Comparison of ENCODE assay signal across 8 cellular contexts in genomic region chr16:2531696-2532493, GRCh38. TPM values are rescaled to one million over a fixed set of nuclear protein-coding genes. Genes with fewer than 3 reads are reported as not detected.
A peak's percentile ranks its signal among the peaks of the same experiment; 100 is the strongest.
DNase-seq lines count a peak whose midpoint lies in the region; ATAC-seq and TF ChIP-seq lines count a peak whose summit lies in the region.

No MANE protein-coding gene starts in this region.

- TF ChIP-seq CTCF in upper lobe of left lung (IDR thresholded peaks at IDR 0.05): no peak

- ATAC-seq in HG02759 (IDR thresholded peaks at IDR 0.05; ENCODE audit: unreplicated experiment) (peak; percentile 89), upper lobe of left lung (ENCODE audit: low FRiP score in 2 of 2) (peak; percentile 95 to 97)

- DNase-seq in NCI-H1417 (lab: John Stamatoyannopoulos, UW) (peak; percentile 95 to 100 (median 96)), SW 1271 (lab: John Stamatoyannopoulos, UW) (peak; percentile 77 to 86), adipocyte (ENCODE audit: low read depth) (peak; percentile 99), cardiac septum (ENCODE audit: low spot score) (peak; percentile 100), posterior cingulate gyrus (peak; percentile 97 to 100 (median 98)), upper lobe of left lung (peak; percentile 99)

- H3K27me3 ChIP-seq in adipocyte (replicated peaks; ENCODE audit: control insufficient read depth, insufficient read depth, low read length) (no peaks in the 10 kb centered on the region), upper lobe of left lung (no peaks in the 10 kb centered on the region)

- peak overlapping the region; percentile 88 for H3K4me3 ChIP-seq in adipocyte (ENCODE audit: low read length)
- H3K4me3 ChIP-seq in upper lobe of left lung: peak overlapping the region; percentile 70 to 84 (median 74)

- peak in 1 of 4 donors; percentile 46 for TF ChIP-seq EP300 in upper lobe of left lung (IDR thresholded peaks at IDR 0.05)

- H3K9ac ChIP-seq in adipocyte (ENCODE audit: low read length): peak overlapping the region; percentile 91

- H3K9me3 ChIP-seq in adipocyte (ENCODE audit: control insufficient read depth, low read length) (no peaks in the 10 kb centered on the region), upper lobe of left lung (no peaks in the 10 kb centered on the region)

- intact Hi-C loops in cardiac septum (cut with DNase I): loop anchor here (10.0 kb wide), 1 partner anchor 63 kb away; no protein-coding TSS in a partner anchor
- intact Hi-C loops in posterior cingulate gyrus (cut with DNase I): no loop called here

- H3K36me3 ChIP-seq in adipocyte (ENCODE audit: control insufficient read depth, insufficient read depth, low read length, severe bottlenecking) (peaks cover 34% of the 10 kb centered on the region), upper lobe of left lung (peaks cover 7 to 33% (median 28%) of the 10 kb centered on the region in 4 donors)

- TF ChIP-seq POLR2A in GM10847 (IDR thresholded peaks at IDR 0.05; ENCODE audit: extremely low read depth, insufficient read length) (peak; percentile 65), upper lobe of left lung (IDR thresholded peaks at IDR 0.05) (peak in 2 of 4 donors; percentile 41 to 79)

- H3K4me1 ChIP-seq in adipocyte (ENCODE audit: control insufficient read depth, insufficient read depth, low read length): peaks cover 23% of the 10 kb centered on the region
- peaks cover 18 to 48% (median 22%) of the 10 kb centered on the region in 4 donors for H3K4me1 ChIP-seq in upper lobe of left lung

- H3K27ac ChIP-seq in upper lobe of left lung: peak overlapping the region; percentile 95 to 100 (median 98)

- 0 to 1% methylated on average over 18 to 69 of the region's 84 CpGs for WGBS in upper lobe of left lung, 2 donors

RNA-seq across cellular contexts. Expression of gene CEMP1, which starts 0.7 kb away (rescaled TPM):
- not detected for total RNA-seq in cardiac septum
- 10 to 100 TPM in 2 of 6 donors, 1 to 10 TPM in 3, under 1 TPM in 1; 0.91 to 17.0 (median 5.4) TPM for total RNA-seq in upper lobe of left lung

RNA-seq across cellular contexts. Expression of gene PDPK1, which starts 5.9 kb away (rescaled TPM):
- total RNA-seq in cardiac septum (41.0 TPM), upper lobe of left lung (10 to 100 TPM; 39.4 to 83.1 (median 67.2) TPM)

RNA-seq across cellular contexts. Expression of gene AMDHD2, which starts 11.7 kb away (rescaled TPM):
- total RNA-seq in cardiac septum (12.4 TPM), upper lobe of left lung (100 to 1,000 TPM in 1 of 6 donors, 10 to 100 TPM in 5; 33.0 to 126 (median 68.4) TPM)

RNA-seq across cellular contexts. Expression of gene ATP6V0C, which starts 18.1 kb away (rescaled TPM):
- total RNA-seq in cardiac septum: 137 TPM
- total RNA-seq in upper lobe of left lung: 100 to 1,000 TPM in 4 of 6 donors, 10 to 100 TPM in 2; 84.9 to 332 (median 164) TPM

RNA-seq across cellular contexts. Expression of gene TBC1D24, which starts 57.0 kb away (rescaled TPM):
- total RNA-seq in cardiac septum: 8.3 TPM
- total RNA-seq in upper lobe of left lung: 10 to 100 TPM; 25.9 to 49.6 (median 37.2) TPM

Comparison
In these comparisons a context has a peak if more than half of its experiments do, and no peak if none do; other contexts are left out.
1. Peak in every context shown above with its lines: DNase-seq, ATAC-seq, H3K4me3 ChIP-seq and H3K27ac ChIP-seq.